In genomic region chr3:1600206-1600605, GRCh38 we compare ENCODE assay signal across 25 cellular contexts.
"Had no signal": no experiment of that assay in that cellular context is flagged by ENCODE, and none has a peak within 500 bp of the region (broad histone marks: within the 10 kb centered on the region; RNA-seq: fewer than 3 reads in every experiment).

No MANE protein-coding gene starts in this region.

- H3K4me1 ChIP-seq: esophagus squamous epithelium, heart right ventricle, left ventricle myocardium inferior, pancreas, stomach, thyroid gland had no signal

- H3K4me3 ChIP-seq: esophagus squamous epithelium, heart right ventricle, left ventricle myocardium inferior, lung, pancreas, smooth muscle cell, stomach, thyroid gland had no signal

- ATAC-seq: effector memory CD8-positive, alpha-beta T cell; heart right ventricle; left colon; natural killer cell; pancreas; sciatic nerve had no signal

- H3K27me3 ChIP-seq: esophagus squamous epithelium, heart right ventricle, neutrophil, pancreas, stomach, thyroid gland had no signal

- H3K27ac ChIP-seq: esophagus squamous epithelium, heart right ventricle, left ventricle myocardium inferior, neutrophil, pancreas, stomach, thyroid gland had no signal

- H3K36me3 ChIP-seq: esophagus squamous epithelium, heart right ventricle, left ventricle myocardium inferior, neutrophil, pancreas, stomach, thyroid gland had no signal

- H3K9me3 ChIP-seq: esophagus squamous epithelium, neutrophil, pancreas, thyroid gland had no signal

- DNase-seq: cortex of kidney; effector memory CD8-positive, alpha-beta T cell; erythroblast; esophagus squamous epithelium; foreskin melanocyte; glutamatergic neuron; heart right ventricle; hippocampal formation; kidney glomerular epithelial cell; left colon; left ventricle myocardium inferior; natural killer cell; stimulated activated CD4-positive, alpha-beta T cell treated with anti-CD3 and anti-CD28 coated beads, Interleukin-2, amount 100 ng/mL, for 24 hours; stimulated activated CD4-positive, alpha-beta T cell treated with anti-CD3 and anti-CD28 coated beads, Interleukin-4, amount 100 ng/mL, for 24 hours; stimulated activated naive CD4-positive, alpha-beta T cell treated with Interleukin-2 at 50 U/mL for 16 hours; stomach; thyroid gland; trophoblast cell had no signal

- FAIRE-seq: endometrium, islet of Langerhans, pancreas had no signal
